ENCODE assay signal across 12 cellular contexts in genomic region chr14:21101802-21102413, GRCh38. TPM values are rescaled to one million over a fixed set of nuclear protein-coding genes. Genes with fewer than 3 reads are reported as not detected.
DNase-seq lines count a peak whose midpoint lies in the region; ATAC-seq and TF ChIP-seq lines count a peak whose summit lies in the region.
"Had no signal": no experiment of that assay in that cellular context is flagged by ENCODE, and none has a peak within 500 bp of the region (broad histone marks: within the 10 kb centered on the region; RNA-seq: fewer than 3 reads in every experiment).

No MANE protein-coding gene starts in this region.

- RAD21 ChIA-PET in HCT116 (lab: Charles Lee; ENCODE audit: low non-redundant PET in 1 of 2, low total read pairs in 2 of 2, uncharacterized antibody in 2 of 2, unreplicated experiment in 2 of 2): no interaction called here

- H3K4me3 ChIP-seq in ACC112 (ENCODE audit: low read depth, low read length): peak overlapping the region; percentile 82; the same call in 1 of the 2 replicates
- peak overlapping the region in 1 of 2 experiments; percentile 74; a peak in 1 of 4 replicates for H3K4me3 ChIP-seq in HCT116 (replicated peaks in 1 of 2; ENCODE audit: low read depth in 1 of 2, low read length in 2 of 2)
- H3K4me3 ChIP-seq in iPS-20b (ENCODE audit: low read length): peak overlapping the region; percentile 90; the same call in 1 of the 2 replicates

- H3K9me3 Mint-ChIP-seq in activated T-helper 2 cell treated with anti-CD3 and anti-CD28 coated beads, Interferon-gamma antibody, Interleukin-2, Interleukin-4, amounts not matched to agents 10 μg/mL and 5 μg/mL and 100 μg/mL, durations not matched to agents 14 hours and 24 hours and 36 hours: no peaks in the 10 kb centered on the region
- H3K9me3 Mint-ChIP-seq in immature natural killer cell: no peaks in the 10 kb centered on the region

- H3K79me2 ChIP-seq in ACC112 (ENCODE audit: control insufficient read depth, insufficient read depth, low read length, unreplicated experiment) (no peaks in the 10 kb centered on the region), HCT116 (ENCODE audit: insufficient read depth, low read length) (no peaks in the 10 kb centered on the region)

- H4K20me1 ChIP-seq in HCT116 (ENCODE audit: insufficient read depth): no peaks in the 10 kb centered on the region

- H3K9ac ChIP-seq in HCT116 (ENCODE audit: low read length) (peak overlapping the region; percentile 90; the same call in 1 of the 2 replicates), iPS-20b (ENCODE audit: low read depth, low read length) (peak overlapping the region; percentile 100; the same call in 1 of the 2 replicates)

- H3K4me1 ChIP-seq in ACC112 (ENCODE audit: control insufficient read depth, insufficient read depth, low read length, unreplicated experiment): peaks cover 44% of the 10 kb centered on the region
- H3K4me1 ChIP-seq in HCT116 (ENCODE audit: control insufficient read depth in 1 of 2, insufficient read depth in 2 of 2, low read length in 2 of 2): peaks cover 40 to 67% of the 10 kb centered on the region in 2 experiments
- peaks cover 42% of the 10 kb centered on the region for H3K4me1 ChIP-seq in iPS-20b (ENCODE audit: insufficient read depth, low read length)

- TF ChIP-seq CTCF in HCT116 (IDR thresholded peaks at IDR 0.05 in 2 of 3, conservative IDR thresholded peaks at IDR 0.05 in 1 of 3; ENCODE audit: borderline replicate concordance in 1 of 3, insufficient read depth in 1 of 3, low read depth in 2 of 3, low read length in 2 of 3): no peak

- POLR2A ChIA-PET in HCT116 (lab: Charles Lee): no interaction called here

- CTCF ChIA-PET in HCT116 (lab: Charles Lee): interaction anchor here (1.6 to 2.0 kb wide), 2 partner anchors 9 to 87 kb away, joined by 5 to 7 read pairs; no protein-coding TSS in a partner anchor

- BruUV-seq in HCT116 (replicated peaks; lab: Mats Ljungman, UMichigan): no TSS peak

- intact Hi-C loops in HCT116 (cut with micrococcal nuclease): loop anchor here (10.0 kb wide), 1 partner anchor 247 kb away; no protein-coding TSS in a partner anchor
- intact Hi-C loops in activated T-helper 2 cell treated with anti-CD3 and anti-CD28 coated beads, Interferon-gamma antibody, Interleukin-2, Interleukin-4, amounts not matched to agents 10 μg/mL and 5 μg/mL and 100 μg/mL, durations not matched to agents 14 hours and 24 hours and 36 hours (cut with micrococcal nuclease): loop anchor here (5.0 kb wide), 2 partner anchors 165 to 645 kb away; partner anchors contain the start of genes APEX1 and HNRNPC

- H3K4me3 Mint-ChIP-seq in activated T-helper 2 cell treated with anti-CD3 and anti-CD28 coated beads, Interferon-gamma antibody, Interleukin-2, Interleukin-4, amounts not matched to agents 10 μg/mL and 5 μg/mL and 100 μg/mL, durations not matched to agents 14 hours and 24 hours and 36 hours (ENCODE audit: low read depth): peak overlapping the region; percentile 95
- H3K4me3 Mint-ChIP-seq in immature natural killer cell: no peak overlapping the region

- no peaks in the 10 kb centered on the region for H3K9me2 ChIP-seq in HCT116 (ENCODE audit: insufficient read depth)

- H3K27me3 ChIP-seq in ACC112 (ENCODE audit: insufficient read depth, low read length) (no peaks in the 10 kb centered on the region), HCT116 (ENCODE audit: insufficient read depth, low read length) (no peaks in the 10 kb centered on the region), iPS-20b (ENCODE audit: insufficient read depth, low read length) (no peaks in the 10 kb centered on the region)

- H3K9me3 ChIP-seq in HCT116 (ENCODE audit: control insufficient read depth in 1 of 2, insufficient read depth in 1 of 2, low read depth in 1 of 2, low read length in 2 of 2) (no peaks in the 10 kb centered on the region), iPS-20b (ENCODE audit: insufficient read depth, low read depth, low read length) (no peaks in the 10 kb centered on the region)

- H3K27ac Mint-ChIP-seq in activated T-helper 2 cell treated with anti-CD3 and anti-CD28 coated beads, Interferon-gamma antibody, Interleukin-2, Interleukin-4, amounts not matched to agents 10 μg/mL and 5 μg/mL and 100 μg/mL, durations not matched to agents 14 hours and 24 hours and 36 hours: peak overlapping the region; percentile 52
- H3K27ac Mint-ChIP-seq in immature natural killer cell: peak overlapping the region in 2 of 6 donors; percentile 40 to 45

- no peak overlapping the region for H2AFZ ChIP-seq in ACC112 (ENCODE audit: low read length, unreplicated experiment)
- H2AFZ ChIP-seq in HCT116 (ENCODE audit: low read depth, low read length, poor library complexity, severe bottlenecking): no peak overlapping the region

- no peak for TF ChIP-seq RAD21 in HCT116 (IDR thresholded peaks at IDR 0.05; ENCODE audit: low read depth)

- peak overlapping the region; percentile 92 for H3K4me2 ChIP-seq in HCT116 (ENCODE audit: low read length)

- ATAC-seq in HCT116 (no peak), HG03196 (IDR thresholded peaks at IDR 0.05; ENCODE audit: unreplicated experiment) (no peak), HG02885 (IDR thresholded peaks at IDR 0.05; ENCODE audit: poor library complexity, unreplicated experiment) (no peak)

- no peaks in the 10 kb centered on the region for H3K36me3 Mint-ChIP-seq in activated T-helper 2 cell treated with anti-CD3 and anti-CD28 coated beads, Interferon-gamma antibody, Interleukin-2, Interleukin-4, amounts not matched to agents 10 μg/mL and 5 μg/mL and 100 μg/mL, durations not matched to agents 14 hours and 24 hours and 36 hours (ENCODE audit: low read depth)
- no peaks in the 10 kb centered on the region for H3K36me3 Mint-ChIP-seq in immature natural killer cell

- no peak for TF ChIP-seq POLR2A in HCT116 (IDR thresholded peaks at IDR 0.05; ENCODE audit: borderline replicate concordance, extremely low read depth, insufficient read depth, insufficient read length)

- peaks cover 49% of the 10 kb centered on the region for H3K4me1 Mint-ChIP-seq in activated T-helper 2 cell treated with anti-CD3 and anti-CD28 coated beads, Interferon-gamma antibody, Interleukin-2, Interleukin-4, amounts not matched to agents 10 μg/mL and 5 μg/mL and 100 μg/mL, durations not matched to agents 14 hours and 24 hours and 36 hours (ENCODE audit: low read depth)
- H3K4me1 Mint-ChIP-seq in immature natural killer cell: peaks cover 34 to 39% of the 10 kb centered on the region in 2 donors

- H3K36me3 ChIP-seq in ACC112 (ENCODE audit: insufficient read depth, low read length): no peaks in the 10 kb centered on the region
- no peaks in the 10 kb centered on the region for H3K36me3 ChIP-seq in HCT116 (ENCODE audit: control insufficient read depth in 1 of 2, insufficient read depth in 2 of 2, low read length in 2 of 2)
- H3K36me3 ChIP-seq in iPS-20b (ENCODE audit: insufficient read depth, low read depth, low read length): no peaks in the 10 kb centered on the region
- H3K36me3 ChIP-seq: WERI-Rb-1 had no signal

- H3K27ac ChIP-seq in ACC112 (ENCODE audit: low read depth, low read length) (no peak overlapping the region), HCT116 (ENCODE audit: low read depth, low read length) (peak overlapping the region; percentile 95), iPS-20b (ENCODE audit: low read length) (peak overlapping the region; percentile 8)

- peaks cover 6% of the 10 kb centered on the region for H3K27me3 Mint-ChIP-seq in activated T-helper 2 cell treated with anti-CD3 and anti-CD28 coated beads, Interferon-gamma antibody, Interleukin-2, Interleukin-4, amounts not matched to agents 10 μg/mL and 5 μg/mL and 100 μg/mL, durations not matched to agents 14 hours and 24 hours and 36 hours (ENCODE audit: low read depth)
- H3K27me3 Mint-ChIP-seq in immature natural killer cell (ENCODE audit: low read depth in 3 of 3): peaks cover 3 to 9% (median 5%) of the 10 kb centered on the region in 3 donors

- DNase-seq in HCT116 (ENCODE audit: low read depth, low spot score) (no peak), immature natural killer cell (no peak)
- no peak for DNase-seq in activated T-helper 2 cell treated with anti-CD3 and anti-CD28 coated beads, Interferon-gamma antibody, Interleukin-2, Interleukin-4, amounts not matched to agents 10 μg/mL and 5 μg/mL and 100 μg/mL, durations not matched to agents 14 hours and 24 hours and 36 hours (ENCODE audit: low spot score)
- DNase-seq in stimulated activated CD4-positive, alpha-beta T cell treated with anti-CD3 and anti-CD28 coated beads, Interleukin-1b, Interleukin-23, amount 100 ng/mL, for 48 hours: no peak
- DNase-seq: aorta had no signal

TF ChIP-seq in HCT116, 20 proteins besides CTCF, POLR2A, EP300 and RAD21 (continues in another document):
- no peak for TF ChIP-seq CEBPB (IDR thresholded peaks at IDR 0.05; ENCODE audit: low read depth)
- TF ChIP-seq EZH2 (IDR thresholded peaks at IDR 0.05): no peak

RNA-seq across cellular contexts. Expression of gene TMEM253, which starts 1.0 kb away (rescaled TPM):
- total RNA-seq in HCT116 (2021; ENCODE audit: unreplicated experiment): 0.59 TPM
- polyA plus RNA-seq in HCT116 (2012): 0.29 and 0.52 TPM in 2 replicates
- not detected in 2 replicates for total RNA-seq in activated T-helper 2 cell treated with anti-CD3 and anti-CD28 coated beads, Interferon-gamma antibody, Interleukin-2, Interleukin-4, amounts not matched to agents 10 μg/mL and 5 μg/mL and 100 μg/mL, durations not matched to agents 14 hours and 24 hours and 36 hours
- not detected for polyA plus RNA-seq in immature natural killer cell
- total RNA-seq: aorta, endothelial cell of umbilical vein had no signal

RNA-seq across cellular contexts. Expression of gene ZNF219, which starts 3.5 kb away (rescaled TPM):
- 16.6 TPM for total RNA-seq in HCT116 (2021; ENCODE audit: unreplicated experiment)
- polyA plus RNA-seq in HCT116 (2012): 10.6 and 13.3 TPM in 2 replicates
- total RNA-seq in activated T-helper 2 cell treated with anti-CD3 and anti-CD28 coated beads, Interferon-gamma antibody, Interleukin-2, Interleukin-4, amounts not matched to agents 10 μg/mL and 5 μg/mL and 100 μg/mL, durations not matched to agents 14 hours and 24 hours and 36 hours: 9.4 and 11.0 TPM in 2 replicates
- 1 to 10 TPM in 2 of 3 donors, under 1 TPM in 1; 0.88 to 3.3 (median 1.8) TPM for polyA plus RNA-seq in immature natural killer cell

RNA-seq across cellular contexts. Expression of gene ARHGEF40, which starts 31.8 kb away (rescaled TPM):
- 6.3 TPM for total RNA-seq in HCT116 (2021; ENCODE audit: unreplicated experiment)
- 4.3 and 4.7 TPM in 2 replicates for polyA plus RNA-seq in HCT116 (2012)
- total RNA-seq in activated T-helper 2 cell treated with anti-CD3 and anti-CD28 coated beads, Interferon-gamma antibody, Interleukin-2, Interleukin-4, amounts not matched to agents 10 μg/mL and 5 μg/mL and 100 μg/mL, durations not matched to agents 14 hours and 24 hours and 36 hours: 0.05 and 0.16 TPM in 2 replicates
- polyA plus RNA-seq in immature natural killer cell: under 1 TPM in 2 of 3 donors, not detected in 1; 0.23 to 0.35 TPM

RNA-seq across cellular contexts. Expression of gene RNASE8, which starts 44.3 kb away (rescaled TPM):
- not detected for total RNA-seq in HCT116 (2021; ENCODE audit: unreplicated experiment)
- not detected in 2 replicates for polyA plus RNA-seq in HCT116 (2012)
- total RNA-seq in activated T-helper 2 cell treated with anti-CD3 and anti-CD28 coated beads, Interferon-gamma antibody, Interleukin-2, Interleukin-4, amounts not matched to agents 10 μg/mL and 5 μg/mL and 100 μg/mL, durations not matched to agents 14 hours and 24 hours and 36 hours: not detected in 2 replicates
- not detected for polyA plus RNA-seq in immature natural killer cell
- total RNA-seq: aorta, endothelial cell of umbilical vein, HT-29 had no signal
- polyA plus RNA-seq: endothelial cell of umbilical vein had no signal

RNA-seq across cellular contexts. Expression of gene OR5AU1, which starts 54.0 kb away (rescaled TPM):
- total RNA-seq in HCT116 (2021; ENCODE audit: unreplicated experiment): not detected
- not detected in 2 replicates for polyA plus RNA-seq in HCT116 (2012)
- total RNA-seq in activated T-helper 2 cell treated with anti-CD3 and anti-CD28 coated beads, Interferon-gamma antibody, Interleukin-2, Interleukin-4, amounts not matched to agents 10 μg/mL and 5 μg/mL and 100 μg/mL, durations not matched to agents 14 hours and 24 hours and 36 hours: not detected in 2 replicates
- not detected for polyA plus RNA-seq in immature natural killer cell
- total RNA-seq: aorta, endothelial cell of umbilical vein, HT-29 had no signal
- polyA plus RNA-seq: aorta, endothelial cell of umbilical vein had no signal
